In the genomic region with DNA sequence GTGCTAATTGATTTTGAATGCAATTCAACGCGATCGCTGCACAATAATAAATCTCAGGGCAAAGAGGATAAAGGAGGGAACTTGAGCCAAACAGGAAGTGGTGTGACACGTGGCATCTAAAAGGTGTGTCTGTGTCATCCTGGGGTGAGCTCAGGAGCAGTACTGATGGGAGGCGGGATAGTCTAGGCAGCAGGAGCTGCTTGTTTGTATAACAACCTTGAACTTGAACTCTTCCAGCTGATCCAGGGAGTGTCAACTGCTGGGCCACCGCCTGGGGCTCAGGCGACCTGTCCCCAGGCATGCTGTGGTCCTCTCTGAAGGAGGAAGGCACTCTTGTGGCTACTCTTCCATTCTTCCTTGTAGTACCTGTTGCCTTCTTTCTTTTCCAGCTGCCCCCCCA, we compare ENCODE assay signal across 27 cellular contexts.
DNase-seq lines count a peak whose midpoint lies in the region; ATAC-seq and TF ChIP-seq lines count a peak whose summit lies in the region.
"Had no signal": no experiment of that assay in that cellular context is flagged by ENCODE, and none has a peak within 500 bp of the region (broad histone marks: within the 10 kb centered on the region; RNA-seq: fewer than 3 reads in every experiment).

No MANE protein-coding gene starts in this region.

- H3K4me1 Mint-ChIP-seq in effector memory CD8-positive, alpha-beta T cell (ENCODE audit: low read depth in 2 of 2) = peaks cover 0 to 8% of the 10 kb centered on the region in 2 donors

- no peak overlapping the region for H3K27ac Mint-ChIP-seq in effector memory CD8-positive, alpha-beta T cell
- H3K27ac Mint-ChIP-seq: activated CD4-positive, alpha-beta memory T cell treated with anti-CD3 and anti-CD28 coated beads, Interleukin-2, amount 10 ng/mL, durations not matched to agents 7 days and 5 days; activated naive CD8-positive, alpha-beta T cell; CD4-positive, CD25-positive, alpha-beta regulatory T cell; H9 had no signal

- intact Hi-C loops in mucosa of descending colon (cut with DNase I, micrococcal nuclease) = no loop called here

- no peak overlapping the region for H3K4me3 ChIP-seq in mucosa of descending colon
- H3K4me3 ChIP-seq: lung, pancreas, stomach, thyroid gland had no signal

- H3K36me3 Mint-ChIP-seq in effector memory CD8-positive, alpha-beta T cell (ENCODE audit: insufficient read depth) = no peaks in the 10 kb centered on the region
- H3K36me3 Mint-ChIP-seq: activated naive CD8-positive, alpha-beta T cell; CD4-positive, CD25-positive, alpha-beta regulatory T cell had no signal

- H3K36me3 ChIP-seq in mucosa of descending colon (ENCODE audit: low read depth) = no peaks in the 10 kb centered on the region
- H3K36me3 ChIP-seq: pancreas, stomach, thyroid gland had no signal

- ATAC-seq in mucosa of descending colon (peak; percentile 60), HG02610 (IDR thresholded peaks at IDR 0.05; ENCODE audit: unreplicated experiment) (no peak), HG03196 (IDR thresholded peaks at IDR 0.05; ENCODE audit: unreplicated experiment) (no peak)
- no peak for ATAC-seq in effector memory CD8-positive, alpha-beta T cell (replicated peaks)
- ATAC-seq: pancreas had no signal

- H3K9me3 ChIP-seq in mucosa of descending colon = no peaks in the 10 kb centered on the region
- H3K9me3 ChIP-seq: pancreas, SK-N-SH, thyroid gland had no signal

- H3K9me3 Mint-ChIP-seq in effector memory CD8-positive, alpha-beta T cell = peaks cover 0 to 2% of the 10 kb centered on the region in 2 donors
- H3K9me3 Mint-ChIP-seq: activated CD4-positive, alpha-beta memory T cell treated with anti-CD3 and anti-CD28 coated beads, Interleukin-2, amount 10 ng/mL, durations not matched to agents 7 days and 5 days had no signal

- TF ChIP-seq CTCF in mucosa of descending colon (IDR thresholded peaks at IDR 0.05) = no peak

- no peak overlapping the region for H3K4me3 Mint-ChIP-seq in effector memory CD8-positive, alpha-beta T cell
- H3K4me3 Mint-ChIP-seq: activated CD4-positive, alpha-beta memory T cell treated with anti-CD3 and anti-CD28 coated beads, Interleukin-2, amount 10 ng/mL, durations not matched to agents 7 days and 5 days; activated naive CD8-positive, alpha-beta T cell; CD4-positive, CD25-positive, alpha-beta regulatory T cell; H9; neural crest cell had no signal

- peaks cover 16 to 38% of the 10 kb centered on the region in 2 donors for H3K27me3 Mint-ChIP-seq in effector memory CD8-positive, alpha-beta T cell

- H3K4me1 ChIP-seq in mucosa of descending colon (ENCODE audit: low read depth) = peaks cover 13% of the 10 kb centered on the region
- H3K4me1 ChIP-seq: pancreas, thyroid gland had no signal

- DNase-seq in NCI-H1417 (lab: John Stamatoyannopoulos, UW) (peak; percentile 8 to 75 (median 48)), NCI-H1417 treated with DMSO at 0.1 percent for 48 hours (lab: John Stamatoyannopoulos, UW) (no peak), LoVo (ENCODE audit: low spot score) (peak; percentile 5), NCI-H748 treated with DMSO at 0.1 percent for 48 hours (lab: John Stamatoyannopoulos, UW) (peak; percentile 73), mucosa of descending colon (peak in 2 of 3 donors; percentile 24 to 27)
- DNase-seq in effector memory CD8-positive, alpha-beta T cell = no peak
- DNase-seq: activated CD4-positive, alpha-beta memory T cell treated with anti-CD3 and anti-CD28 coated beads, Interleukin-2, amount 10 ng/mL, durations not matched to agents 7 days and 5 days; activated CD4-positive, alpha-beta T cell treated with anti-CD3 and anti-CD28 coated beads for 1 hour; anterior cingulate cortex; CD4-positive, CD25-positive, alpha-beta regulatory T cell; effector CD8-positive, alpha-beta T cell; erythroblast; H9; head of caudate nucleus; Karpas-422; OCI-M1; pancreas; SK-N-SH; stimulated activated CD4-positive, alpha-beta T cell treated with anti-CD3 and anti-CD28 coated beads, Interleukin-2, amount 100 ng/mL, for 24 hours; stomach; T-helper 2 cell; thyroid gland had no signal

Comparison
In these comparisons a context has a peak if more than half of its experiments do, and no peak if none do; other contexts are left out.
1. DNase-seq: peak in NCI-H1417 (3 of 3), LoVo (single experiment), NCI-H748 treated with DMSO at 0.1 percent for 48 hours (single experiment) and mucosa of descending colon (2 of 3); none in NCI-H1417 treated with DMSO at 0.1 percent for 48 hours (single experiment) and effector memory CD8-positive, alpha-beta T cell (0 of 3).